ENCODE assay signal across 21 cellular contexts in genomic region chr9:135277219-135278201, GRCh38.
DNase-seq lines count a peak whose midpoint lies in the region; ATAC-seq and TF ChIP-seq lines count a peak whose summit lies in the region.
"Had no signal": no experiment of that assay in that cellular context is flagged by ENCODE, and none has a peak within 500 bp of the region (broad histone marks: within the 10 kb centered on the region; RNA-seq: fewer than 3 reads in every experiment).

No MANE protein-coding gene starts in this region.

- H3K27me3 Mint-ChIP-seq in brain, result peaks cover 6% of the 10 kb centered on the region
- H3K27me3 Mint-ChIP-seq: CD4-positive, alpha-beta T cell had no signal

- peak overlapping the region; percentile 28; the same call in 1 of the 2 replicates for H3K27ac ChIP-seq in BLaER1

- no peaks in the 10 kb centered on the region for H3K36me3 ChIP-seq in BLaER1
- H3K36me3 ChIP-seq: MG63 had no signal

- peaks cover 0 to 9% (median 2%) of the 10 kb centered on the region in 5 experiments for H3K9me3 Mint-ChIP-seq in brain
- H3K9me3 Mint-ChIP-seq: CD4-positive, alpha-beta T cell had no signal

- no peak for DNase-seq in left lobe of liver (ENCODE audit: low spot score)
- peak; percentile 34 for DNase-seq in occipital lobe (lab: John Stamatoyannopoulos, UW)
- no peak for DNase-seq in HCEC 1CT
- DNase-seq in NCI-H2081 (lab: John Stamatoyannopoulos, UW), result no peak
- DNase-seq: 8988T; Caco-2; CD4-positive, alpha-beta T cell; GDM1; HFFc6; Kasumi-1; MG63; NCI-H1092; NCI-H510A treated with DMSO at 0.1 percent for 48 hours; NCI-H82; OCI-M1; Right ventricle myocardium superior had no signal

- H3K9ac ChIP-seq in BLaER1, result no peak overlapping the region

- peaks cover 41% of the 10 kb centered on the region for H3K4me1 Mint-ChIP-seq in brain
- H3K4me1 Mint-ChIP-seq: B cell had no signal

- no peaks in the 10 kb centered on the region for H4K20me1 ChIP-seq in BLaER1

- no peak overlapping the region for H3K4me3 Mint-ChIP-seq in brain
- H3K4me3 Mint-ChIP-seq: B cell; CD4-positive, alpha-beta T cell; HFFc6 had no signal

- no peak overlapping the region for H3K4me3 ChIP-seq in BLaER1
- H3K4me3 ChIP-seq: MG63 had no signal

- peak overlapping the region in 4 of 5 experiments; percentile 31 to 87 (median 67) for H3K27ac Mint-ChIP-seq in brain
- H3K27ac Mint-ChIP-seq: B cell; CD4-positive, alpha-beta T cell; HFFc6 had no signal

- H3K9me3 ChIP-seq in BLaER1, result no peaks in the 10 kb centered on the region
- H3K9me3 ChIP-seq: Caco-2, MG63 had no signal

- peak overlapping the region; percentile 96 for H3K4me2 ChIP-seq in BLaER1

- ATAC-seq in left lobe of liver (peak; percentile 47), GM18867 (IDR thresholded peaks at IDR 0.05; ENCODE audit: unreplicated experiment) (no peak), GM18520 (IDR thresholded peaks at IDR 0.05; ENCODE audit: unreplicated experiment) (no peak)

- no peak for TF ChIP-seq CTCF in brain (conservative IDR thresholded peaks at IDR 0.05)

- no peaks in the 10 kb centered on the region for H3K27me3 ChIP-seq in BLaER1
- H3K27me3 ChIP-seq: MG63 had no signal

- H3K4me1 ChIP-seq in BLaER1, result peaks cover 93% of the 10 kb centered on the region
- H3K4me1 ChIP-seq: Caco-2 had no signal

- no peaks in the 10 kb centered on the region for H3K36me3 Mint-ChIP-seq in brain
